1 cellular context compared by ENCODE assay signal in the genomic region with DNA sequence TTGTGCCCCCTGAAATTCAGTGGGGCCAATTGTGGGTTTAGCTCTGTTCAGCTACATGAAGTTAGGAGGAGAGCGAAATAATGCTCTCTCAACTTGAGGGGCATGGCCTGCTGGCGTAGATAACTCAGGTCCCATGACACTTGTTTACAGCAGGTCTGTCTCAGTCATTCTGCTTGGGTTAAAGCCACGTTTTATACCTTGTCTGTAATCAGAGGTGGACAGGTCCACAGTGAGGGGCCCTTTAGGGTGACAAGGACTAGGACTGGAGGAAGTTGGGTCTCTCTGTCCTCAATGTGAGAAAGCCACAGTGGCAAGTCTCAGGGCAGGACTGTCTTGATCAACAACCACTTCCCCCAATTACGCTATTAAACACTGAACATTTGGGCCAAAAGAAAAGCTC.
TF ChIP-seq lines count a peak whose summit lies in the region.

No MANE protein-coding gene starts in this region.

TF ChIP-seq in K562, 482 proteins besides CTCF, POLR2A, EP300 and RAD21 (continued from another document):
- TF ChIP-seq, protein P1, sequence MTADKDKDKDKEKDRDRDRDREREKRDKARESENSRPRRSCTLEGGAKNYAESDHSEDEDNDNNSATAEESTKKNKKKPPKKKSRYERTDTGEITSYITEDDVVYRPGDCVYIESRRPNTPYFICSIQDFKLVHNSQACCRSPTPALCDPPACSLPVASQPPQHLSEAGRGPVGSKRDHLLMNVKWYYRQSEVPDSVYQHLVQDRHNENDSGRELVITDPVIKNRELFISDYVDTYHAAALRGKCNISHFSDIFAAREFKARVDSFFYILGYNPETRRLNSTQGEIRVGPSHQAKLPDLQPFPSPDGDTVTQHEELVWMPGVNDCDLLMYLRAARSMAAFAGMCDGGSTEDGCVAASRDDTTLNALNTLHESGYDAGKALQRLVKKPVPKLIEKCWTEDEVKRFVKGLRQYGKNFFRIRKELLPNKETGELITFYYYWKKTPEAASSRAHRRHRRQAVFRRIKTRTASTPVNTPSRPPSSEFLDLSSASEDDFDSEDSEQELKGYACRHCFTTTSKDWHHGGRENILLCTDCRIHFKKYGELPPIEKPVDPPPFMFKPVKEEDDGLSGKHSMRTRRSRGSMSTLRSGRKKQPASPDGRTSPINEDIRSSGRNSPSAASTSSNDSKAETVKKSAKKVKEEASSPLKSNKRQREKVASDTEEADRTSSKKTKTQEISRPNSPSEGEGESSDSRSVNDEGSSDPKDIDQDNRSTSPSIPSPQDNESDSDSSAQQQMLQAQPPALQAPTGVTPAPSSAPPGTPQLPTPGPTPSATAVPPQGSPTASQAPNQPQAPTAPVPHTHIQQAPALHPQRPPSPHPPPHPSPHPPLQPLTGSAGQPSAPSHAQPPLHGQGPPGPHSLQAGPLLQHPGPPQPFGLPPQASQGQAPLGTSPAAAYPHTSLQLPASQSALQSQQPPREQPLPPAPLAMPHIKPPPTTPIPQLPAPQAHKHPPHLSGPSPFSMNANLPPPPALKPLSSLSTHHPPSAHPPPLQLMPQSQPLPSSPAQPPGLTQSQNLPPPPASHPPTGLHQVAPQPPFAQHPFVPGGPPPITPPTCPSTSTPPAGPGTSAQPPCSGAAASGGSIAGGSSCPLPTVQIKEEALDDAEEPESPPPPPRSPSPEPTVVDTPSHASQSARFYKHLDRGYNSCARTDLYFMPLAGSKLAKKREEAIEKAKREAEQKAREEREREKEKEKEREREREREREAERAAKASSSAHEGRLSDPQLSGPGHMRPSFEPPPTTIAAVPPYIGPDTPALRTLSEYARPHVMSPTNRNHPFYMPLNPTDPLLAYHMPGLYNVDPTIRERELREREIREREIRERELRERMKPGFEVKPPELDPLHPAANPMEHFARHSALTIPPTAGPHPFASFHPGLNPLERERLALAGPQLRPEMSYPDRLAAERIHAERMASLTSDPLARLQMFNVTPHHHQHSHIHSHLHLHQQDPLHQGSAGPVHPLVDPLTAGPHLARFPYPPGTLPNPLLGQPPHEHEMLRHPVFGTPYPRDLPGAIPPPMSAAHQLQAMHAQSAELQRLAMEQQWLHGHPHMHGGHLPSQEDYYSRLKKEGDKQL (CRISPR knock-in tag; IDR thresholded peaks at IDR 0.05; ENCODE audit: borderline replicate concordance), result no peak
- no peak for TF ChIP-seq CHD1 (IDR thresholded peaks at IDR 0.05; ENCODE audit: low read length)
- no peak for TF ChIP-seq ZNF507 (tag; conservative IDR thresholded peaks at IDR 0.05)
- peak; percentile 8 to 30; a peak in 1 of 4 replicates for TF ChIP-seq TRIM24 (IDR thresholded peaks at IDR 0.05)
- 0 out of 2 replicates have a peak, but pooled peaks have one; percentile 21 for TF ChIP-seq BHLHE40 (IDR thresholded peaks at IDR 0.05; ENCODE audit: low read length)
- no peak for TF ChIP-seq CHD2 (IDR thresholded peaks at IDR 0.05; ENCODE audit: low read depth, low read length)
- TF ChIP-seq, protein P2, sequence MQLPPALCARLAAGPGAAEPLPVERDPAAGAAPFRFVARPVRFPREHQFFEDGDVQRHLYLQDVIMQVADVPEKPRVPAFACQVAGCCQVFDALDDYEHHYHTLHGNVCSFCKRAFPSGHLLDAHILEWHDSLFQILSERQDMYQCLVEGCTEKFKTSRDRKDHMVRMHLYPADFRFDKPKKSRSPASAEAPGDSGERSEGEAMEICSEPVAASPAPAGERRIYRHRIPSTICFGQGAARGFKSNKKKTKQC (CRISPR knock-in tag; IDR thresholded peaks at IDR 0.05), result no peak
- TF ChIP-seq ZC3H8 (IDR thresholded peaks at IDR 0.05), result no peak
- no peak for TF ChIP-seq FOS (IDR thresholded peaks at IDR 0.05; ENCODE audit: extremely low read depth, insufficient read length)
- peak; percentile 45; the same call in 1 of the 2 replicates for TF ChIP-seq CXXC5 (CRISPR knock-in tag; IDR thresholded peaks at IDR 0.05)
- TF ChIP-seq CSDE1 (IDR thresholded peaks at IDR 0.05), result no peak
- TF ChIP-seq, protein P3, sequence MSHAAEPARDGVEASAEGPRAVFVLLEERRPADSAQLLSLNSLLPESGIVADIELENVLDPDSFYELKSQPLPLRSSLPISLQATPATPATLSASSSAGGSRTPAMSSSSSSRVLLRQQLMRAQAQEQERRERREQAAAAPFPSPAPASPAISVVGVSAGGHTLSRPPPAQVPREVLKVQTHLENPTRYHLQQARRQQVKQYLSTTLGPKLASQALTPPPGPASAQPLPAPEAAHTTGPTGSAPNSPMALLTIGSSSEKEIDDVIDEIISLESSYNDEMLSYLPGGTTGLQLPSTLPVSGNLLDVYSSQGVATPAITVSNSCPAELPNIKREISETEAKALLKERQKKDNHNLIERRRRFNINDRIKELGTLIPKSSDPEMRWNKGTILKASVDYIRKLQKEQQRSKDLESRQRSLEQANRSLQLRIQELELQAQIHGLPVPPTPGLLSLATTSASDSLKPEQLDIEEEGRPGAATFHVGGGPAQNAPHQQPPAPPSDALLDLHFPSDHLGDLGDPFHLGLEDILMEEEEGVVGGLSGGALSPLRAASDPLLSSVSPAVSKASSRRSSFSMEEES (CRISPR knock-in tag; IDR thresholded peaks at IDR 0.05), result peak; percentile 35; the same call in 1 of the 2 replicates
- TF ChIP-seq FOXK2 (conservative IDR thresholded peaks at IDR 0.05 in 1 of 2, IDR thresholded peaks at IDR 0.05 in 1 of 2; ENCODE audit: low read depth in 2 of 2), result peak; percentile 91 to 93
- no peak for TF ChIP-seq GABPB1 (CRISPR knock-in tag; IDR thresholded peaks at IDR 0.05)
- no peak for TF ChIP-seq RAD51 (IDR thresholded peaks at IDR 0.05; ENCODE audit: borderline replicate concordance, low read depth)
- TF ChIP-seq, protein P4, sequence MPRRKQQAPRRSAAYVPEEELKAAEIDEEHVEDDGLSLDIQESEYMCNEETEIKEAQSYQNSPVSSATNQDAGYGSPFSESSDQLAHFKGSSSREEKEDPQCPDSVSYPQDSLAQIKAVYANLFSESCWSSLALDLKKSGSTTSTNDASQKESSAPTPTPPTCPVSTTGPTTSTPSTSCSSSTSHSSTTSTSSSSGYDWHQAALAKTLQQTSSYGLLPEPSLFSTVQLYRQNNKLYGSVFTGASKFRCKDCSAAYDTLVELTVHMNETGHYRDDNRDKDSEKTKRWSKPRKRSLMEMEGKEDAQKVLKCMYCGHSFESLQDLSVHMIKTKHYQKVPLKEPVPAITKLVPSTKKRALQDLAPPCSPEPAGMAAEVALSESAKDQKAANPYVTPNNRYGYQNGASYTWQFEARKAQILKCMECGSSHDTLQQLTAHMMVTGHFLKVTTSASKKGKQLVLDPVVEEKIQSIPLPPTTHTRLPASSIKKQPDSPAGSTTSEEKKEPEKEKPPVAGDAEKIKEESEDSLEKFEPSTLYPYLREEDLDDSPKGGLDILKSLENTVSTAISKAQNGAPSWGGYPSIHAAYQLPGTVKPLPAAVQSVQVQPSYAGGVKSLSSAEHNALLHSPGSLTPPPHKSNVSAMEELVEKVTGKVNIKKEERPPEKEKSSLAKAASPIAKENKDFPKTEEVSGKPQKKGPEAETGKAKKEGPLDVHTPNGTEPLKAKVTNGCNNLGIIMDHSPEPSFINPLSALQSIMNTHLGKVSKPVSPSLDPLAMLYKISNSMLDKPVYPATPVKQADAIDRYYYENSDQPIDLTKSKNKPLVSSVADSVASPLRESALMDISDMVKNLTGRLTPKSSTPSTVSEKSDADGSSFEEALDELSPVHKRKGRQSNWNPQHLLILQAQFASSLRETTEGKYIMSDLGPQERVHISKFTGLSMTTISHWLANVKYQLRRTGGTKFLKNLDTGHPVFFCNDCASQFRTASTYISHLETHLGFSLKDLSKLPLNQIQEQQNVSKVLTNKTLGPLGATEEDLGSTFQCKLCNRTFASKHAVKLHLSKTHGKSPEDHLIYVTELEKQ (CRISPR knock-in tag; IDR thresholded peaks at IDR 0.05), result no peak
- 0 out of 2 replicates have a peak, but pooled peaks have one; percentile 28 for TF ChIP-seq SMAD4 (CRISPR knock-in tag; conservative IDR thresholded peaks at IDR 0.05)
- TF ChIP-seq ZFX (CRISPR knock-in tag; IDR thresholded peaks at IDR 0.05), result no peak
- TF ChIP-seq ZNF316 (IDR thresholded peaks at IDR 0.05), result 0 out of 2 replicates have a peak, but pooled peaks have one; percentile 7
- TF ChIP-seq PCBP2 (IDR thresholded peaks at IDR 0.05; ENCODE audit: low read depth, low read length, poor library complexity, severe bottlenecking), result no peak
- peak; percentile 63 for TF ChIP-seq LEF1 (IDR thresholded peaks at IDR 0.05)
- TF ChIP-seq, protein P5, sequence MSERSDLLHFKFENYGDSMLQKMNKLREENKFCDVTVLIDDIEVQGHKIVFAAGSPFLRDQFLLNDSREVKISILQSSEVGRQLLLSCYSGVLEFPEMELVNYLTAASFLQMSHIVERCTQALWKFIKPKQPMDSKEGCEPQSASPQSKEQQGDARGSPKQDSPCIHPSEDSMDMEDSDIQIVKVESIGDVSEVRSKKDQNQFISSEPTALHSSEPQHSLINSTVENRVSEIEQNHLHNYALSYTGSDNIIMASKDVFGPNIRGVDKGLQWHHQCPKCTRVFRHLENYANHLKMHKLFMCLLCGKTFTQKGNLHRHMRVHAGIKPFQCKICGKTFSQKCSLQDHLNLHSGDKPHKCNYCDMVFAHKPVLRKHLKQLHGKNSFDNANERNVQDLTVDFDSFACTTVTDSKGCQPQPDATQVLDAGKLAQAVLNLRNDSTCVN (CRISPR knock-in tag; IDR thresholded peaks at IDR 0.05), result no peak
- TF ChIP-seq, protein P6, sequence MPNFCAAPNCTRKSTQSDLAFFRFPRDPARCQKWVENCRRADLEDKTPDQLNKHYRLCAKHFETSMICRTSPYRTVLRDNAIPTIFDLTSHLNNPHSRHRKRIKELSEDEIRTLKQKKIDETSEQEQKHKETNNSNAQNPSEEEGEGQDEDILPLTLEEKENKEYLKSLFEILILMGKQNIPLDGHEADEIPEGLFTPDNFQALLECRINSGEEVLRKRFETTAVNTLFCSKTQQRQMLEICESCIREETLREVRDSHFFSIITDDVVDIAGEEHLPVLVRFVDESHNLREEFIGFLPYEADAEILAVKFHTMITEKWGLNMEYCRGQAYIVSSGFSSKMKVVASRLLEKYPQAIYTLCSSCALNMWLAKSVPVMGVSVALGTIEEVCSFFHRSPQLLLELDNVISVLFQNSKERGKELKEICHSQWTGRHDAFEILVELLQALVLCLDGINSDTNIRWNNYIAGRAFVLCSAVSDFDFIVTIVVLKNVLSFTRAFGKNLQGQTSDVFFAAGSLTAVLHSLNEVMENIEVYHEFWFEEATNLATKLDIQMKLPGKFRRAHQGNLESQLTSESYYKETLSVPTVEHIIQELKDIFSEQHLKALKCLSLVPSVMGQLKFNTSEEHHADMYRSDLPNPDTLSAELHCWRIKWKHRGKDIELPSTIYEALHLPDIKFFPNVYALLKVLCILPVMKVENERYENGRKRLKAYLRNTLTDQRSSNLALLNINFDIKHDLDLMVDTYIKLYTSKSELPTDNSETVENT (CRISPR knock-in tag; IDR thresholded peaks at IDR 0.05), result no peak
- TF ChIP-seq PTTG1 (tag; IDR thresholded peaks at IDR 0.05; ENCODE audit: low read depth), result no peak
- TF ChIP-seq DMBX1 (CRISPR knock-in tag; IDR thresholded peaks at IDR 0.05; ENCODE audit: borderline replicate concordance), result no peak
- TF ChIP-seq ZNF133 (CRISPR knock-in tag; IDR thresholded peaks at IDR 0.05), result no peak
- peak; percentile 62; the same call in 1 of the 2 replicates for TF ChIP-seq MAFG (tag; conservative IDR thresholded peaks at IDR 0.05)
- no peak for TF ChIP-seq ARHGAP35 (IDR thresholded peaks at IDR 0.05; ENCODE audit: partially characterized antibody)
- peak; percentile 75 for TF ChIP-seq ARID1B (IDR thresholded peaks at IDR 0.05)
- TF ChIP-seq NFE2 (IDR thresholded peaks at IDR 0.05; ENCODE audit: low read depth), result peak; percentile 53
- TF ChIP-seq, protein P7, sequence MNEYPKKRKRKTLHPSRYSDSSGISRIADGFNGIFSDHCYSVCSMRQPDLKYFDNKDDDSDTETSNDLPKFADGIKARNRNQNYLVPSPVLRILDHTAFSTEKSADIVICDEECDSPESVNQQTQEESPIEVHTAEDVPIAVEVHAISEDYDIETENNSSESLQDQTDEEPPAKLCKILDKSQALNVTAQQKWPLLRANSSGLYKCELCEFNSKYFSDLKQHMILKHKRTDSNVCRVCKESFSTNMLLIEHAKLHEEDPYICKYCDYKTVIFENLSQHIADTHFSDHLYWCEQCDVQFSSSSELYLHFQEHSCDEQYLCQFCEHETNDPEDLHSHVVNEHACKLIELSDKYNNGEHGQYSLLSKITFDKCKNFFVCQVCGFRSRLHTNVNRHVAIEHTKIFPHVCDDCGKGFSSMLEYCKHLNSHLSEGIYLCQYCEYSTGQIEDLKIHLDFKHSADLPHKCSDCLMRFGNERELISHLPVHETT (CRISPR knock-in tag; conservative IDR thresholded peaks at IDR 0.05 in 1 of 2, IDR thresholded peaks at IDR 0.05 in 1 of 2), result 0 out of 4 replicates have a peak, but pooled peaks of 1 of the 2 experiments have one; percentile 36
- no peak for TF ChIP-seq ZNF551 (CRISPR knock-in tag; IDR thresholded peaks at IDR 0.05)
